23 cellular contexts compared by ENCODE assay signal in genomic region chr10:21208666-21209316, GRCh38.
"Had no signal": no experiment of that assay in that cellular context is flagged by ENCODE, and none has a peak within 500 bp of the region (broad histone marks: within the 10 kb centered on the region; RNA-seq: fewer than 3 reads in every experiment).

No MANE protein-coding gene starts in this region.

- H3K27ac ChIP-seq: epithelial cell of prostate, gastroesophageal sphincter, heart right ventricle, neural progenitor cell, pancreas, uterus had no signal

- H3K9ac ChIP-seq: neural progenitor cell had no signal

- H3K4me2 ChIP-seq: neural progenitor cell had no signal

- H2AFZ ChIP-seq: neural progenitor cell had no signal

- H3K9me3 ChIP-seq: pancreas, thyroid gland, uterus had no signal

- H3K4me1 ChIP-seq: gastroesophageal sphincter, pancreas, uterus had no signal

- H3K27me3 Mint-ChIP-seq: activated CD4-positive, alpha-beta T cell treated with anti-CD3 and anti-CD28 coated beads, Interleukin-2, amount 10 ng/mL, durations not matched to agents 24 days and 14 days; stimulated activated memory B cell treated with anti-CD40 and anti-IgM and Interleukin-4, amounts not matched to agents 10 μg/mL and 1 μg/mL and 100 μg/mL, for 72 hours had no signal

- H3K4me3 Mint-ChIP-seq: activated B cell treated with CpG ODN at 0.5 μM for 24 hours; activated CD4-positive, alpha-beta T cell treated with anti-CD3 and anti-CD28 coated beads, Interleukin-2, amount 10 ng/mL, durations not matched to agents 24 days and 14 days; activated CD8-positive, alpha-beta T cell treated with anti-CD3 and anti-CD28 coated beads, Interleukin-2, amount 10 ng/mL, durations not matched to agents 7 days and 5 days; activated naive CD8-positive, alpha-beta T cell; effector memory CD8-positive, alpha-beta T cell; neural progenitor cell; stimulated activated memory B cell treated with anti-CD40 and anti-IgM and Interleukin-4, amounts not matched to agents 10 μg/mL and 1 μg/mL and 100 μg/mL, for 72 hours had no signal

- H3K9me3 Mint-ChIP-seq: activated B cell treated with CpG ODN at 0.5 μM for 24 hours; activated CD4-positive, alpha-beta T cell treated with anti-CD3 and anti-CD28 coated beads, Interleukin-2, amount 10 ng/mL, durations not matched to agents 24 days and 14 days had no signal

- H3K36me3 Mint-ChIP-seq: stimulated activated memory B cell treated with anti-CD40 and anti-IgM and Interleukin-4, amounts not matched to agents 10 μg/mL and 1 μg/mL and 100 μg/mL, for 72 hours had no signal

- H3K4me1 Mint-ChIP-seq: activated B cell treated with CpG ODN at 0.5 μM for 24 hours; activated CD4-positive, alpha-beta T cell treated with anti-CD3 and anti-CD28 coated beads, Interleukin-2, amount 10 ng/mL, durations not matched to agents 24 days and 14 days; neural progenitor cell; stimulated activated memory B cell treated with anti-CD40 and anti-IgM and Interleukin-4, amounts not matched to agents 10 μg/mL and 1 μg/mL and 100 μg/mL, for 72 hours had no signal

- DNase-seq: activated B cell treated with CpG ODN at 0.5 μM for 24 hours; activated CD4-positive, alpha-beta T cell treated with anti-CD3 and anti-CD28 coated beads, Interleukin-2, amount 10 ng/mL, durations not matched to agents 24 days and 14 days; activated CD8-positive, alpha-beta memory T cell treated with anti-CD3 and anti-CD28 coated beads, Interleukin-2, amount 50 U/mL, for 48 hours; activated CD8-positive, alpha-beta T cell treated with anti-CD3 and anti-CD28 coated beads, Interleukin-2, amount 10 ng/mL, durations not matched to agents 7 days and 5 days; activated gamma-delta T cell treated with Interleukin-2 at 50 U/mL for 16 hours; cerebellar nuclear complex; dermis blood vessel endothelial cell; effector memory CD8-positive, alpha-beta T cell; heart right ventricle; left ventricle myocardium superior; pancreas; retina; stimulated activated CD4-positive, alpha-beta T cell treated with anti-CD3 and anti-CD28 coated beads, Interleukin-2, amount 100 ng/mL, for 48 hours; T-helper 2 cell; uterus had no signal

- H3K4me3 ChIP-seq: gastroesophageal sphincter, heart right ventricle, neural progenitor cell, pancreas, thyroid gland, uterus had no signal

- H3K27me3 ChIP-seq: heart right ventricle, neural progenitor cell, pancreas, thyroid gland, uterus had no signal

- FAIRE-seq: keratinocyte, pancreas, TTC549 had no signal

- H3K27ac Mint-ChIP-seq: activated B cell treated with CpG ODN at 0.5 μM for 24 hours; activated CD4-positive, alpha-beta T cell treated with anti-CD3 and anti-CD28 coated beads, Interleukin-2, amount 10 ng/mL, durations not matched to agents 24 days and 14 days; activated CD8-positive, alpha-beta T cell treated with anti-CD3 and anti-CD28 coated beads, Interleukin-2, amount 10 ng/mL, durations not matched to agents 7 days and 5 days; activated naive CD8-positive, alpha-beta T cell; effector memory CD8-positive, alpha-beta T cell; neural progenitor cell; stimulated activated memory B cell treated with anti-CD40 and anti-IgM and Interleukin-4, amounts not matched to agents 10 μg/mL and 1 μg/mL and 100 μg/mL, for 72 hours had no signal

- H3K36me3 ChIP-seq: gastroesophageal sphincter, heart right ventricle, neural progenitor cell, pancreas, thyroid gland, uterus had no signal

- ATAC-seq: activated CD8-positive, alpha-beta T cell treated with anti-CD3 and anti-CD28 coated beads, Interleukin-2, amount 10 ng/mL, durations not matched to agents 7 days and 5 days; effector memory CD8-positive, alpha-beta T cell; gastroesophageal sphincter; heart right ventricle; left ventricle myocardium superior; pancreas; stimulated activated memory B cell treated with anti-CD40 and anti-IgM and Interleukin-4, amounts not matched to agents 10 μg/mL and 1 μg/mL and 100 μg/mL, for 72 hours had no signal
